Comparison of ENCODE assay signal across 11 cellular contexts in genomic region chr16:57191056-57191536, GRCh38. TPM values are rescaled to one million over a fixed set of nuclear protein-coding genes. Genes with fewer than 3 reads are reported as not detected.
DNase-seq lines count a peak whose midpoint lies in the region; ATAC-seq and TF ChIP-seq lines count a peak whose summit lies in the region.
"Had no signal": no experiment of that assay in that cellular context is flagged by ENCODE, and none has a peak within 500 bp of the region (broad histone marks: within the 10 kb centered on the region; RNA-seq: fewer than 3 reads in every experiment).

No MANE protein-coding gene starts in this region.

- no peak overlapping the region for H3K9ac ChIP-seq in SK-N-SH

- no peak for TF ChIP-seq EP300 in SK-N-SH (IDR thresholded peaks at IDR 0.05; ENCODE audit: borderline replicate concordance in 1 of 2, low read depth in 1 of 2, low read length in 1 of 2)

- H3K27ac ChIP-seq in SK-N-SH (ENCODE audit: low read depth in 2 of 2, low read length in 1 of 2) (peak overlapping the region in 1 of 2 experiments; percentile 98; a peak in 2 of 4 replicates), VCaP (peak overlapping the region; percentile 37; the same call in 1 of the 2 replicates), vagina (peak overlapping the region; percentile 40)

- H4K20me1 ChIP-seq in SK-N-SH (ENCODE audit: insufficient read depth): no peaks in the 10 kb centered on the region

- POLR2A ChIA-PET in SK-N-SH (lab: Yijun Ruan, JAX): no interaction called here

- TF ChIP-seq CTCF in SK-N-SH (IDR thresholded peaks at IDR 0.05) (no peak), VCaP (conservative IDR thresholded peaks at IDR 0.05) (no peak), vagina (IDR thresholded peaks at IDR 0.05) (no peak)

- no peaks in the 10 kb centered on the region for H3K9me2 ChIP-seq in SK-N-SH

- TF ChIP-seq POLR2A in vagina (IDR thresholded peaks at IDR 0.05): no peak

- H3K4me2 ChIP-seq in SK-N-SH: peak overlapping the region; percentile 36; the same call in 1 of the 2 replicates

- H3K4me1 ChIP-seq in SK-N-SH (ENCODE audit: control insufficient read depth in 1 of 2, insufficient read depth in 2 of 2, low read depth in 1 of 2, low read length in 1 of 2) (peaks cover 8 to 36% of the 10 kb centered on the region in 2 experiments), vagina (peaks cover 61% of the 10 kb centered on the region)

- H3K4me3 ChIP-seq in SK-N-SH (ENCODE audit: low read depth in 2 of 2, low read length in 1 of 2): no peak overlapping the region
- H3K4me3 ChIP-seq in vagina: no peak overlapping the region

- 58% methylated on average over 3 of the region's 3 CpGs for WGBS in SK-N-SH (ENCODE audit: low lambda C conversion rate)

- no peaks in the 10 kb centered on the region for H3K9me3 ChIP-seq in SK-N-SH
- no peaks in the 10 kb centered on the region for H3K9me3 ChIP-seq in vagina

- H3K36me3 ChIP-seq in SK-N-SH (replicated peaks in 1 of 2; ENCODE audit: control insufficient read depth in 1 of 2, insufficient read depth in 2 of 2, low read length in 1 of 2): peaks cover 0 to 7% of the 10 kb centered on the region in 2 experiments
- H3K36me3 ChIP-seq in vagina: no peaks in the 10 kb centered on the region

- DNase-seq in SK-N-SH (no peak), fibroblast of the conjunctiva (ENCODE audit: low read depth) (peak; percentile 22), vagina (ENCODE audit: extremely low spot score in 2 of 2) (no peak), DMS114 treated with DMSO at 0.1 percent for 48 hours (lab: John Stamatoyannopoulos, UW; ENCODE audit: unreplicated experiment) (no peak)
- DNase-seq: dermis blood vessel endothelial cell, glutamatergic neuron had no signal

- ATAC-seq in SK-N-SH treated with all-trans-retinoic acid at 6 μM for 48 hours (no peak), GM19324 (IDR thresholded peaks at IDR 0.05; ENCODE audit: low FRiP score, unreplicated experiment) (no peak), HG03108 (IDR thresholded peaks at IDR 0.05; ENCODE audit: unreplicated experiment) (no peak)
- ATAC-seq: left lobe of liver had no signal

- H2AFZ ChIP-seq in SK-N-SH (ENCODE audit: low read depth): no peak overlapping the region

- no peak for TF ChIP-seq RAD21 in SK-N-SH (IDR thresholded peaks at IDR 0.05; ENCODE audit: low read length)

- H3F3A ChIP-seq in SK-N-SH (replicated peaks; ENCODE audit: insufficient read depth): peaks cover 25% of the 10 kb centered on the region

- H3K27me3 ChIP-seq in SK-N-SH (ENCODE audit: insufficient read depth): no peaks in the 10 kb centered on the region
- H3K27me3 ChIP-seq in vagina: no peaks in the 10 kb centered on the region

- CTCF ChIA-PET in SK-N-SH (lab: Yijun Ruan, JAX): interaction anchor here (1.0 to 1.6 kb wide), 3 partner anchors 18 to 107 kb away, joined by 3 to 5 read pairs (median 3); partner anchors contain the start of gene CPNE2

- intact Hi-C loops in vagina (cut with DNase I): no loop called here

- peaks cover 92% of the 10 kb centered on the region for H3K79me2 ChIP-seq in SK-N-SH (ENCODE audit: insufficient read depth)

TF ChIP-seq in SK-N-SH, 30 proteins besides CTCF, POLR2A, EP300 and RAD21 (continues in another document):
- TF ChIP-seq IRF3 (IDR thresholded peaks at IDR 0.05; ENCODE audit: low read depth, low read length) (no peak), NRF1 (IDR thresholded peaks at IDR 0.05; ENCODE audit: low read depth, low read length) (no peak), RXRA (IDR thresholded peaks at IDR 0.05; ENCODE audit: borderline replicate concordance, low read depth) (no peak), USF1 (IDR thresholded peaks at IDR 0.05; ENCODE audit: borderline replicate concordance, low read depth) (no peak), SIN3A (IDR thresholded peaks at IDR 0.05; ENCODE audit: borderline replicate concordance, low read depth, low read length) (no peak), GABPA (IDR thresholded peaks at IDR 0.05; ENCODE audit: low read depth) (no peak)

TF ChIP-seq in SK-N-SH treated with all-trans-retinoic acid at 6 μM for 48 hours, 23 proteins besides CTCF, POLR2A, EP300 and RAD21:
- TF ChIP-seq GLIS3 (CRISPR knock-in tag; IDR thresholded peaks at IDR 0.05) (no peak), ISL1 (CRISPR knock-in tag; IDR thresholded peaks at IDR 0.05) (no peak), TOX (CRISPR knock-in tag; IDR thresholded peaks at IDR 0.05; ENCODE audit: borderline replicate concordance) (no peak), BACH2 (CRISPR knock-in tag; IDR thresholded peaks at IDR 0.05; ENCODE audit: borderline replicate concordance) (no peak), CSDC2 (CRISPR knock-in tag; IDR thresholded peaks at IDR 0.05) (no peak), ZFP3 (CRISPR knock-in tag; IDR thresholded peaks at IDR 0.05) (no peak), TSHZ2 (CRISPR knock-in tag; IDR thresholded peaks at IDR 0.05) (no peak), ZFP30 (CRISPR knock-in tag; IDR thresholded peaks at IDR 0.05) (no peak), TCF4 (CRISPR knock-in tag; IDR thresholded peaks at IDR 0.05; ENCODE audit: borderline replicate concordance) (no peak)
TF ChIP-seq in SK-N-SH treated with all-trans-retinoic acid at 6 μM for 48 hours: peak in this region for 0.

RNA-seq across cellular contexts. Expression of gene RSPRY1, which starts 5.0 kb away (rescaled TPM):
- 16.6 and 21.7 TPM in 2 replicates for polyA plus RNA-seq in SK-N-SH (2012; rRNA removed)
- 18.7 and 21.4 TPM in 2 replicates for polyA plus RNA-seq in SK-N-SH (2012; cell fraction: cytosol; rRNA removed)
- 16.3 and 28.5 TPM in 2 replicates for polyA plus RNA-seq in SK-N-SH (2012; cell fraction: nucleus; rRNA removed)
- 37.6 TPM for total RNA-seq in vagina

RNA-seq across cellular contexts. Expression of gene PSME3IP1, which starts 5.3 kb away (rescaled TPM):
- 80.9 and 92.0 TPM in 2 replicates for polyA plus RNA-seq in SK-N-SH (2012; rRNA removed)
- polyA plus RNA-seq in SK-N-SH (2012; cell fraction: cytosol; rRNA removed): 56.1 and 64.2 TPM in 2 replicates
- 162 and 164 TPM in 2 replicates for polyA plus RNA-seq in SK-N-SH (2012; cell fraction: nucleus; rRNA removed)
- total RNA-seq in vagina: 70.5 TPM

RNA-seq across cellular contexts. Expression of gene ARL2BP, which starts 54.0 kb away (rescaled TPM):
- 61.8 and 70.3 TPM in 2 replicates for polyA plus RNA-seq in SK-N-SH (2012; rRNA removed)
- 75.9 and 83.6 TPM in 2 replicates for polyA plus RNA-seq in SK-N-SH (2012; cell fraction: cytosol; rRNA removed)
- polyA plus RNA-seq in SK-N-SH (2012; cell fraction: nucleus; rRNA removed): 20.8 and 24.7 TPM in 2 replicates
- total RNA-seq in vagina: 44.7 TPM
